ENCODE assay signal across 1 cellular context in the genomic region with DNA sequence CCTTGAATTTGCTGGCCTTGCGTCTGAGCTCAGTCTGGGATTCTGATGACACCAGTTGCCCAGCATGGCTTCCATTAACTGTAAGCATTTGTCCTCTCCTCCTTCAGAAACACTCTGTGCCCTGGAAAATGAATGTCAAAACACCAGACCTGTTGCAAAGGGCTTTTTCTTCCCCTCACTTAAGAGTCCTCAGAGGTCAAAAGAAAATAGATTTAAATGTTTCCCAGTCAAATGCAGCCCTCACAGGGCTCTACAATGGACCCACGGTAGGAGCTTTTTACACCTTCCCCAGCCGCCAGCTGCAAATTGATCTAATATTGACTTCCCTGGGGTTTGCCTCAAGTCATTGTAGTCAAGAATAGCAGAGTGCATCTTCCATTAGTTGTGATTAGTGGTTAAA.
TF ChIP-seq lines count a peak whose summit lies in the region.

No MANE protein-coding gene starts in this region.

TF ChIP-seq in K562, 482 proteins besides CTCF, POLR2A, EP300 and RAD21:
- no peak for TF ChIP-seq EHMT2 (IDR thresholded peaks at IDR 0.05)
- no peak for TF ChIP-seq ZNF766 (CRISPR knock-in tag; conservative IDR thresholded peaks at IDR 0.05)
- TF ChIP-seq, protein P1, sequence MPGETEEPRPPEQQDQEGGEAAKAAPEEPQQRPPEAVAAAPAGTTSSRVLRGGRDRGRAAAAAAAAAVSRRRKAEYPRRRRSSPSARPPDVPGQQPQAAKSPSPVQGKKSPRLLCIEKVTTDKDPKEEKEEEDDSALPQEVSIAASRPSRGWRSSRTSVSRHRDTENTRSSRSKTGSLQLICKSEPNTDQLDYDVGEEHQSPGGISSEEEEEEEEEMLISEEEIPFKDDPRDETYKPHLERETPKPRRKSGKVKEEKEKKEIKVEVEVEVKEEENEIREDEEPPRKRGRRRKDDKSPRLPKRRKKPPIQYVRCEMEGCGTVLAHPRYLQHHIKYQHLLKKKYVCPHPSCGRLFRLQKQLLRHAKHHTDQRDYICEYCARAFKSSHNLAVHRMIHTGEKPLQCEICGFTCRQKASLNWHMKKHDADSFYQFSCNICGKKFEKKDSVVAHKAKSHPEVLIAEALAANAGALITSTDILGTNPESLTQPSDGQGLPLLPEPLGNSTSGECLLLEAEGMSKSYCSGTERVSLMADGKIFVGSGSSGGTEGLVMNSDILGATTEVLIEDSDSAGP (CRISPR knock-in tag; IDR thresholded peaks at IDR 0.05): no peak
- no peak for TF ChIP-seq PHF8 (IDR thresholded peaks at IDR 0.05; ENCODE audit: borderline replicate concordance, low read length)
TF ChIP-seq in K562: peak in this region for 0.
